ENCODE assay signal across 24 cellular contexts in the genomic region with DNA sequence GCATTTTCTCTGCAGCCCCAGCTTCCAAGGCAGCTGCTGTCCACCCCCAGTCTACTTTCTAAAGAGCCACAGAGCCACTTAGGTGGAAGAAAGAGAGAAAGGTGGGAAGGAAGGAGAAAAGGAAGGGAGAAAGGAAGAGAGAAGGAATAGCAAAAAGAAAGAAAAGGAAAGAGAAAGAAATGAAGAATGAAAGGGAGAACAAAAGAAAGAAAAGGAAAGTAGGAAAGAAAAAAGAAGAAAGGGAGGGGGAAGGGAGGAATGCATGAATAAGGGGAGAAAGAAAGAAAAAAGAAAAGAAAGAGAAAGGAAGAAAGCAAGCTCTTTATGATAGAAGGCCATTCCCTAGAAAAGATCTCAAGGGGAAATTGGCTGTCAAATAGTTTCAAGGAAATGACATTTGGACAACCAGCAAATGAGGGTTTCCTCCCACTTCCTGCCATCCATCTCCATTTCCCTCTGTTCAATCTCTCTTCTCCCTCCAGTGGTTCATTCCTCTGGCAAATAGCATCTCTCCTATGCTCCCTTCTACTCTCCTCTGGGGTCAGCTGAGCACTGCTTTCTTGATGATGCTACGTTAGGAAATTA. TPM values are rescaled to one million over a fixed set of nuclear protein-coding genes. Genes with fewer than 3 reads are reported as not detected.
A peak's percentile ranks its signal among the peaks of the same experiment; 100 is the strongest.
DNase-seq lines count a peak whose midpoint lies in the region; ATAC-seq and TF ChIP-seq lines count a peak whose summit lies in the region.
"Had no signal": no experiment of that assay in that cellular context is flagged by ENCODE, and none has a peak within 500 bp of the region (broad histone marks: within the 10 kb centered on the region; RNA-seq: fewer than 3 reads in every experiment).

No MANE protein-coding gene starts in this region.

- H3K27ac Mint-ChIP-seq in activated T-cell treated with anti-CD3 and anti-CD28 coated beads, Interleukin-2, amount 50 U/mL, for 72 hours, result peak overlapping the region; percentile 87
- H3K27ac Mint-ChIP-seq in activated naive CD8-positive, alpha-beta T cell treated with anti-CD3 and anti-CD28 coated beads for 36 hours, result peak overlapping the region; percentile 62
- H3K27ac Mint-ChIP-seq in stimulated activated effector memory CD8-positive, alpha-beta T cell treated with anti-CD3 and anti-CD28 coated beads, Interleukin-12 subunit alpha, Interleukin-12 subunit beta, amount 100 ng/mL, for 72 hours, result peak overlapping the region; percentile 97
- H3K27ac Mint-ChIP-seq: nephron progenitor cell, progenitor cell of endocrine pancreas had no signal

- no peak overlapping the region for H3K4me3 ChIP-seq in left lung
- H3K4me3 ChIP-seq: gastrocnemius medialis, skin epidermis had no signal

- no peak for ATAC-seq in activated T-cell treated with anti-CD3 and anti-CD28 coated beads, Interleukin-2, amount 50 U/mL, for 72 hours (replicated peaks in 1 of 2)
- no peak for ATAC-seq in activated T-cell treated with anti-CD3 and anti-CD28 coated beads, Interleukin-2, amount 50 U/mL, for 4 hours
- no peak for ATAC-seq in stimulated activated effector memory CD8-positive, alpha-beta T cell treated with anti-CD3 and anti-CD28 coated beads, Interleukin-12 subunit alpha, Interleukin-12 subunit beta, amount 100 ng/mL, for 72 hours
- ATAC-seq in GM18909 (IDR thresholded peaks at IDR 0.05; ENCODE audit: poor library complexity, unreplicated experiment) (no peak), left lung (no peak)
- ATAC-seq: esophagus mucosa, gastrocnemius medialis had no signal

- H3K27me3 ChIP-seq in left lung, result peaks cover 0 to 22% of the 10 kb centered on the region in 2 donors
- H3K27me3 ChIP-seq: gastrocnemius medialis had no signal

- no peak for TF ChIP-seq CTCF in left lung (IDR thresholded peaks at IDR 0.05)

- intact Hi-C loops in left lung (cut with DNase I), result no loop called here

- peak overlapping the region; percentile 37 to 62 for H3K4me3 Mint-ChIP-seq in activated T-cell treated with anti-CD3 and anti-CD28 coated beads, Interleukin-2, amount 50 U/mL, for 72 hours
- H3K4me3 Mint-ChIP-seq in activated T-cell treated with anti-CD3 and anti-CD28 coated beads, Interleukin-2, amount 50 U/mL, for 4 hours, result no peak overlapping the region
- no peak overlapping the region for H3K4me3 Mint-ChIP-seq in activated naive CD8-positive, alpha-beta T cell treated with anti-CD3 and anti-CD28 coated beads for 36 hours
- H3K4me3 Mint-ChIP-seq in stimulated activated effector memory CD8-positive, alpha-beta T cell treated with anti-CD3 and anti-CD28 coated beads, Interleukin-12 subunit alpha, Interleukin-12 subunit beta, amount 100 ng/mL, for 72 hours, result peak overlapping the region; percentile 58
- H3K4me3 Mint-ChIP-seq: nephron progenitor cell had no signal

- H3K36me3 ChIP-seq in left lung, result no peaks in the 10 kb centered on the region
- H3K36me3 ChIP-seq: gastrocnemius medialis had no signal

- H3K4me1 ChIP-seq in left lung, result peaks cover 4 to 46% of the 10 kb centered on the region in 2 donors

- peaks cover 62% of the 10 kb centered on the region for H3K4me1 Mint-ChIP-seq in activated T-cell treated with anti-CD3 and anti-CD28 coated beads, Interleukin-2, amount 50 U/mL, for 72 hours (ENCODE audit: low read depth)
- H3K4me1 Mint-ChIP-seq in activated T-cell treated with anti-CD3 and anti-CD28 coated beads, Interleukin-2, amount 50 U/mL, for 4 hours (ENCODE audit: low read depth), result peaks cover 51% of the 10 kb centered on the region
- H3K4me1 Mint-ChIP-seq in activated naive CD8-positive, alpha-beta T cell treated with anti-CD3 and anti-CD28 coated beads for 36 hours, result peaks cover 41% of the 10 kb centered on the region
- peaks cover 71% of the 10 kb centered on the region for H3K4me1 Mint-ChIP-seq in stimulated activated effector memory CD8-positive, alpha-beta T cell treated with anti-CD3 and anti-CD28 coated beads, Interleukin-12 subunit alpha, Interleukin-12 subunit beta, amount 100 ng/mL, for 72 hours

- peaks cover 6 to 7% of the 10 kb centered on the region in 2 donors for H3K36me3 Mint-ChIP-seq in activated T-cell treated with anti-CD3 and anti-CD28 coated beads, Interleukin-2, amount 50 U/mL, for 72 hours (ENCODE audit: insufficient read depth in 2 of 2)
- H3K36me3 Mint-ChIP-seq in activated T-cell treated with anti-CD3 and anti-CD28 coated beads, Interleukin-2, amount 50 U/mL, for 4 hours (ENCODE audit: insufficient read depth), result peaks cover 2% of the 10 kb centered on the region
- H3K36me3 Mint-ChIP-seq in activated naive CD8-positive, alpha-beta T cell treated with anti-CD3 and anti-CD28 coated beads for 36 hours, result peaks cover 16% of the 10 kb centered on the region
- peaks cover 29% of the 10 kb centered on the region for H3K36me3 Mint-ChIP-seq in stimulated activated effector memory CD8-positive, alpha-beta T cell treated with anti-CD3 and anti-CD28 coated beads, Interleukin-12 subunit alpha, Interleukin-12 subunit beta, amount 100 ng/mL, for 72 hours

- DNase-seq in activated T-cell treated with anti-CD3 and anti-CD28 coated beads, Interleukin-2, amount 50 U/mL, for 72 hours, result no peak
- DNase-seq in activated T-cell treated with anti-CD3 and anti-CD28 coated beads, Interleukin-2, amount 50 U/mL, for 4 hours, result no peak
- DNase-seq in NCI-H69 (lab: John Stamatoyannopoulos, UW), result peak; percentile 22
- DNase-seq in activated naive CD8-positive, alpha-beta T cell treated with anti-CD3 and anti-CD28 coated beads for 36 hours, result no peak
- DNase-seq in stimulated activated effector memory CD8-positive, alpha-beta T cell treated with anti-CD3 and anti-CD28 coated beads, Interleukin-12 subunit alpha, Interleukin-12 subunit beta, amount 100 ng/mL, for 72 hours (ENCODE audit: low spot score in 2 of 2), result no peak
- no peak for DNase-seq in stimulated activated naive CD4-positive, alpha-beta T cell treated with Interleukin-2 at 50 U/mL for 16 hours (lab: John Stamatoyannopoulos, UW)
- DNase-seq in left lung, result no peak
- DNase-seq: ACHN; anterior cingulate cortex; DND-41; gastrocnemius medialis; KG1; kidney; MV-4-11; NCI-H1930; NCI-H345; nephron progenitor cell; NK-92 treated with Interleukin-12 subunit alpha and Interleukin-12 subunit beta, amount 100 ng/mL, for 24 hours; SK-N-SH; stimulated activated CD4-positive, alpha-beta T cell treated with anti-CD3 and anti-CD28 coated beads, Interleukin-4, amount 100 ng/mL, for 24 hours had no signal

- no peaks in the 10 kb centered on the region for H3K9me3 ChIP-seq in left lung
- H3K9me3 ChIP-seq: gastrocnemius medialis, SK-N-SH had no signal

- H3K27me3 Mint-ChIP-seq in activated T-cell treated with anti-CD3 and anti-CD28 coated beads, Interleukin-2, amount 50 U/mL, for 72 hours (ENCODE audit: low read depth), result no peaks in the 10 kb centered on the region
- peaks cover 5% of the 10 kb centered on the region for H3K27me3 Mint-ChIP-seq in activated T-cell treated with anti-CD3 and anti-CD28 coated beads, Interleukin-2, amount 50 U/mL, for 4 hours (ENCODE audit: low read depth)
- no peaks in the 10 kb centered on the region for H3K27me3 Mint-ChIP-seq in activated naive CD8-positive, alpha-beta T cell treated with anti-CD3 and anti-CD28 coated beads for 36 hours

- H3K9me3 Mint-ChIP-seq in activated T-cell treated with anti-CD3 and anti-CD28 coated beads, Interleukin-2, amount 50 U/mL, for 72 hours, result peaks cover 0 to 2% of the 10 kb centered on the region in 2 donors
- H3K9me3 Mint-ChIP-seq in activated T-cell treated with anti-CD3 and anti-CD28 coated beads, Interleukin-2, amount 50 U/mL, for 4 hours, result no peaks in the 10 kb centered on the region
- peaks cover 2% of the 10 kb centered on the region for H3K9me3 Mint-ChIP-seq in activated naive CD8-positive, alpha-beta T cell treated with anti-CD3 and anti-CD28 coated beads for 36 hours
- H3K9me3 Mint-ChIP-seq in stimulated activated effector memory CD8-positive, alpha-beta T cell treated with anti-CD3 and anti-CD28 coated beads, Interleukin-12 subunit alpha, Interleukin-12 subunit beta, amount 100 ng/mL, for 72 hours, result no peaks in the 10 kb centered on the region
- H3K9me3 Mint-ChIP-seq: nephron progenitor cell had no signal

- H3K27ac ChIP-seq in left lung, result no peak overlapping the region
- H3K27ac ChIP-seq: gastrocnemius medialis had no signal

RNA-seq across cellular contexts. Expression of a gene that starts 3.4 kb away (rescaled TPM):
- total RNA-seq in activated T-cell treated with anti-CD3 and anti-CD28 coated beads, Interleukin-2, amount 50 U/mL, for 72 hours, result 10 to 100 TPM; 46.3 to 83.0 TPM
- total RNA-seq in activated T-cell treated with anti-CD3 and anti-CD28 coated beads, Interleukin-2, amount 50 U/mL, for 4 hours, result 10 to 100 TPM; 76.2 to 81.9 (median 77.8) TPM
- total RNA-seq in activated naive CD8-positive, alpha-beta T cell treated with anti-CD3 and anti-CD28 coated beads for 36 hours, result 10 to 100 TPM; 21.2 to 24.9 TPM
- 10 to 100 TPM; 45.7 to 68.0 TPM for total RNA-seq in left lung

Comparison
In these comparisons a context has a peak if more than half of its experiments do, and no peak if none do; other contexts are left out.
1. H3K4me3 Mint-ChIP-seq: peak in activated T-cell treated with anti-CD3 and anti-CD28 coated beads, Interleukin-2, amount 50 U/mL, for 72 hours (2 of 2) and stimulated activated effector memory CD8-positive, alpha-beta T cell treated with anti-CD3 and anti-CD28 coated beads, Interleukin-12 subunit alpha, Interleukin-12 subunit beta, amount 100 ng/mL, for 72 hours (single experiment); none in activated T-cell treated with anti-CD3 and anti-CD28 coated beads, Interleukin-2, amount 50 U/mL, for 4 hours (single experiment) and activated naive CD8-positive, alpha-beta T cell treated with anti-CD3 and anti-CD28 coated beads for 36 hours (single experiment).
2. Peak in every context shown above with its lines, with median percentiles within 50 percentile points of each other: H3K27ac Mint-ChIP-seq.